11 cellular contexts compared by ENCODE assay signal in the genomic region with DNA sequence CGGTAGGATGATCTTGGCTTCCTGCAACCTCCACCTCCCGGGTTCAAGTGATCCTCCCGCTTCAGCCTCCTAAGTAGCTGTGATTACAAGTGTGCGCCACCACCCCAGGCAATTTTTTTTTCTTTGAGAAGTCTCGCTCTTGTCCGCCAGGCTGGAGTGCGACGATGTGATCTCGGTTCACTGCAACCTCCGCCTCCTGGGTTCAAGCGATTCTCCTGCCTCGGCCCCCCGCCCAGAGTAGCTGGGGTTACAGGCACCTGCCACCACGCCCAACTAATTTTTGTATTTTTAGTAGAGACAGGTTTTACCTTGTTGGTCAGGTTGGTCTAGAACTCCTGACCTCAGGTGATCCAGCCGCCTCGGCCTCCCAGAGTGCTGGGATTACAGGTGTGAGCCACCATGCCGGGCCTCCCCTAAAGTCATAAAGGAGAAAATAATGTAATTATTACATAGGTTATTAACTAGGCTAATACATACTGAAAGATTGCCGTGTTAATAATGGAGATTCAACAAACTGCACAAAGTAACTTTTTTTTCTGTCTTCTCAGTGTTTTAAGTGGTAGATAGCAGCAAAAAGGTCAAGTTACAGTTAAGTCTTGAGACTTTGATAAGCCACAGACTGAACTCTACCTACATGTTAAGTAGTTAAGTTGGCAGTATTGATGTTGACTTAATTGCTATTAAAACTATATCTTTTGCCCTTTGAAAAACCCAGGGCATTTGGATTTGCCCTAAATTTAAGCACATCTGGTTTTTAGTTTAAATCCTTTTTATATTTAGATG. TPM values are rescaled to one million over a fixed set of nuclear protein-coding genes. Genes with fewer than 3 reads are reported as not detected.
DNase-seq lines count a peak whose midpoint lies in the region; ATAC-seq and TF ChIP-seq lines count a peak whose summit lies in the region.
"Had no signal": no experiment of that assay in that cellular context is flagged by ENCODE, and none has a peak within 500 bp of the region (broad histone marks: within the 10 kb centered on the region; RNA-seq: fewer than 3 reads in every experiment).

No MANE protein-coding gene starts in this region.

- no peak overlapping the region for H2AFZ ChIP-seq in smooth muscle cell (ENCODE audit: low read depth)

- peaks cover 19% of the 10 kb centered on the region for H3F3A ChIP-seq in smooth muscle cell (ENCODE audit: low read depth)

- H4K20me1 ChIP-seq in smooth muscle cell (ENCODE audit: low read depth), result peaks cover 81% of the 10 kb centered on the region

- peaks cover 82% of the 10 kb centered on the region for H3K79me2 ChIP-seq in smooth muscle cell (ENCODE audit: low read depth)

- peak overlapping the region; percentile 38 for H3K4me3 Mint-ChIP-seq in activated CD4-positive, alpha-beta T cell treated with anti-CD3 and anti-CD28 coated beads, Interleukin-2, amount 10 ng/mL, durations not matched to agents 7 days and 5 days

- H3K36me3 ChIP-seq in Panc1 (ENCODE audit: control insufficient read depth, insufficient read depth, low read length) (peaks cover 33% of the 10 kb centered on the region), smooth muscle cell (ENCODE audit: low read depth) (no peaks in the 10 kb centered on the region)
- H3K36me3 ChIP-seq: thoracic aorta had no signal

- no TSS peak for BruUV-seq in Panc1 (replicated peaks; lab: Mats Ljungman, UMichigan)

- H3K4me1 ChIP-seq in Panc1 (ENCODE audit: control insufficient read depth, insufficient read depth, low read length) (peaks cover 44% of the 10 kb centered on the region), smooth muscle cell (ENCODE audit: low read depth) (peaks cover 41% of the 10 kb centered on the region)

- TF ChIP-seq CTCF in Panc1 (IDR thresholded peaks at IDR 0.05) (no peak), smooth muscle cell (IDR thresholded peaks at IDR 0.05; ENCODE audit: borderline replicate concordance, insufficient read depth, poor library complexity, severe bottlenecking) (no peak)

- no peak overlapping the region for H3K4me3 ChIP-seq in Panc1 (ENCODE audit: low read depth in 2 of 2, low read length in 2 of 2)
- H3K4me3 ChIP-seq in smooth muscle cell, result peak overlapping the region; percentile 34

- TF ChIP-seq POLR2A in erythroblast (IDR thresholded peaks at IDR 0.05; ENCODE audit: low read length), result no peak

- 96% methylated on average over 18 of the region's 18 CpGs for WGBS in smooth muscle cell (ENCODE audit: low lambda C conversion rate)

- POLR2A ChIA-PET in activated CD4-positive, alpha-beta T cell treated with anti-CD3 and anti-CD28 coated beads, Interleukin-2, amount 10 ng/mL, durations not matched to agents 7 days and 5 days (lab: Charles Lee), result no interaction called here
- POLR2A ChIA-PET in Panc1 (lab: Charles Lee), result interaction anchor here (0.6 kb wide), 1 partner anchor 278 kb away, joined by 4 read pairs; no protein-coding TSS in a partner anchor

- no peak for ATAC-seq in Panc1

- intact Hi-C loops in Panc1 (cut with micrococcal nuclease; ENCODE audit: unreplicated experiment), result loop anchor here (5.0 kb wide), 1 partner anchor 58 kb away; no protein-coding TSS in a partner anchor

- DNase-seq in activated CD4-positive, alpha-beta T cell treated with anti-CD3 and anti-CD28 coated beads, Interleukin-2, amount 10 ng/mL, durations not matched to agents 7 days and 5 days, result no peak
- DNase-seq in activated CD4-positive, alpha-beta T cell treated with anti-CD3 and anti-CD28 coated beads, Interleukin-2, amount 50 U/mL, for 1 hour, result no peak
- DNase-seq in Panc1 (ENCODE audit: low read depth, low spot score) (no peak), erythroblast (lab: John Stamatoyannopoulos, UW) (peak; percentile 16 to 32), smooth muscle cell (lab: John Stamatoyannopoulos, UW; ENCODE audit: unreplicated experiment) (no peak), GM03348 (ENCODE audit: low spot score) (no peak), DMS114 treated with DMSO at 0.1 percent for 48 hours (lab: John Stamatoyannopoulos, UW; ENCODE audit: unreplicated experiment) (no peak), medulla oblongata (ENCODE audit: extremely low spot score) (no peak)
- DNase-seq: KBM-7, NCI-H345 had no signal

- H3K27ac Mint-ChIP-seq in activated CD4-positive, alpha-beta T cell treated with anti-CD3 and anti-CD28 coated beads, Interleukin-2, amount 10 ng/mL, durations not matched to agents 7 days and 5 days, result peak overlapping the region; percentile 41

- H3K9me3 Mint-ChIP-seq in activated CD4-positive, alpha-beta T cell treated with anti-CD3 and anti-CD28 coated beads, Interleukin-2, amount 10 ng/mL, durations not matched to agents 7 days and 5 days, result no peaks in the 10 kb centered on the region

- H3K4me2 ChIP-seq in smooth muscle cell, result peak overlapping the region; percentile 84

- H3K36me3 Mint-ChIP-seq in activated CD4-positive, alpha-beta T cell treated with anti-CD3 and anti-CD28 coated beads, Interleukin-2, amount 10 ng/mL, durations not matched to agents 7 days and 5 days (ENCODE audit: low read depth), result peaks cover 38% of the 10 kb centered on the region

- no peaks in the 10 kb centered on the region for H3K27me3 ChIP-seq in Panc1 (ENCODE audit: control insufficient read depth, insufficient read depth, low read length)
- H3K27me3 ChIP-seq in smooth muscle cell (ENCODE audit: low read depth), result no peaks in the 10 kb centered on the region

- H3K27ac ChIP-seq in Panc1 (ENCODE audit: low read length), result peak overlapping the region; percentile 98; the same call in 1 of the 2 replicates
- H3K27ac ChIP-seq in smooth muscle cell (ENCODE audit: low read depth), result peak overlapping the region; percentile 10

- CTCF ChIA-PET in activated CD4-positive, alpha-beta T cell treated with anti-CD3 and anti-CD28 coated beads, Interleukin-2, amount 10 ng/mL, durations not matched to agents 7 days and 5 days (lab: Charles Lee), result interaction anchor here (0.6 to 1.5 kb wide), 3 partner anchors 10 to 802 kb away, joined by 3 to 7 read pairs (median 4); no protein-coding TSS in a partner anchor
- CTCF ChIA-PET in Panc1 (lab: Charles Lee), result no interaction called here

- no peaks in the 10 kb centered on the region for H3K27me3 Mint-ChIP-seq in activated CD4-positive, alpha-beta T cell treated with anti-CD3 and anti-CD28 coated beads, Interleukin-2, amount 10 ng/mL, durations not matched to agents 7 days and 5 days

- in situ Hi-C loops in Panc1 (cut with HindIII; ENCODE audit: low pct_unique_long_range_greater_than_20kb, low sequenced_read_pairs), result no loop called here

- peak overlapping the region; percentile 21 for H3K9ac ChIP-seq in smooth muscle cell (ENCODE audit: low read depth)

- H3K4me1 Mint-ChIP-seq in activated CD4-positive, alpha-beta T cell treated with anti-CD3 and anti-CD28 coated beads, Interleukin-2, amount 10 ng/mL, durations not matched to agents 7 days and 5 days, result peaks cover 39% of the 10 kb centered on the region

- no peaks in the 10 kb centered on the region for H3K9me3 ChIP-seq in Panc1 (ENCODE audit: control insufficient read depth, insufficient read depth, low read depth, low read length)
- no peaks in the 10 kb centered on the region for H3K9me3 ChIP-seq in smooth muscle cell (replicated peaks; ENCODE audit: low read depth)
- H3K9me3 ChIP-seq: thoracic aorta had no signal

RNA-seq across cellular contexts. Expression of a gene that starts 3.9 kb away (rescaled TPM):
- total RNA-seq in activated CD4-positive, alpha-beta T cell treated with anti-CD3 and anti-CD28 coated beads, Interleukin-2, amount 10 ng/mL, durations not matched to agents 7 days and 5 days, result 100 to 1,000 TPM; 202 to 221 TPM
- total RNA-seq in Panc1 (2021; ENCODE audit: unreplicated experiment), result 266 TPM
- 155 TPM for polyA plus RNA-seq in Panc1 (2012; ENCODE audit: insufficient read length)
- 215 and 219 TPM in 2 replicates for total RNA-seq in smooth muscle cell
- 93.9 and 96.7 TPM in 2 replicates for polyA plus RNA-seq in smooth muscle cell

RNA-seq across cellular contexts. Expression of a gene that starts 50.0 kb away (rescaled TPM):
- total RNA-seq in activated CD4-positive, alpha-beta T cell treated with anti-CD3 and anti-CD28 coated beads, Interleukin-2, amount 10 ng/mL, durations not matched to agents 7 days and 5 days, result 10 to 100 TPM; 73.4 to 82.2 TPM
- total RNA-seq in Panc1 (2021; ENCODE audit: unreplicated experiment) (64.9 TPM), smooth muscle cell (20.9 and 21.2 TPM in 2 replicates)
- 36.5 TPM for polyA plus RNA-seq in Panc1 (2012; ENCODE audit: insufficient read length)
- 13.2 and 16.4 TPM in 2 replicates for polyA plus RNA-seq in smooth muscle cell

Comparison
In these comparisons a context has a peak if more than half of its experiments do, and no peak if none do; other contexts are left out.
1. DNase-seq: peak in erythroblast (2 of 2); none in activated CD4-positive, alpha-beta T cell treated with anti-CD3 and anti-CD28 coated beads, Interleukin-2, amount 10 ng/mL, durations not matched to agents 7 days and 5 days (single experiment), activated CD4-positive, alpha-beta T cell treated with anti-CD3 and anti-CD28 coated beads, Interleukin-2, amount 50 U/mL, for 1 hour (single experiment), Panc1 (single experiment), smooth muscle cell (single experiment), GM03348 (single experiment), DMS114 treated with DMSO at 0.1 percent for 48 hours (single experiment) and medulla oblongata (single experiment).